In genomic region chr1:154181944-154182341, GRCh38 we compare ENCODE assay signal across 8 cellular contexts. TPM values are rescaled to one million over a fixed set of nuclear protein-coding genes. Genes with fewer than 3 reads are reported as not detected.
A peak's percentile ranks its signal among the peaks of the same experiment; 100 is the strongest.
DNase-seq lines count a peak whose midpoint lies in the region; ATAC-seq and TF ChIP-seq lines count a peak whose summit lies in the region.

No MANE protein-coding gene starts in this region.

- no peaks in the 10 kb centered on the region for H3K27me3 Mint-ChIP-seq in Calu3 (ENCODE audit: unreplicated experiment)

- peaks cover 60% of the 10 kb centered on the region for H3K4me1 Mint-ChIP-seq in Calu3 (ENCODE audit: low read depth, unreplicated experiment)

- H3K9ac ChIP-seq in OCI-LY3 (ENCODE audit: low read length), result peak overlapping the region; percentile 93

- TF ChIP-seq EP300 in ovary (IDR thresholded peaks at IDR 0.05), result no peak

- H3K4me3 Mint-ChIP-seq in Calu3 (ENCODE audit: low read depth, unreplicated experiment), result peak overlapping the region; percentile 92

- H3K4me1 ChIP-seq in OCI-LY3 (ENCODE audit: low read length), result peaks cover 35% of the 10 kb centered on the region
- peaks cover 16% of the 10 kb centered on the region for H3K4me1 ChIP-seq in ovary (ENCODE audit: insufficient read depth)

- peaks cover 7% of the 10 kb centered on the region for H3K27me3 ChIP-seq in OCI-LY3 (ENCODE audit: low read depth, low read length)
- H3K27me3 ChIP-seq in ovary, result no peaks in the 10 kb centered on the region

- H4K20me1 ChIP-seq in OCI-LY3 (ENCODE audit: insufficient read depth, low read length), result peaks cover 45% of the 10 kb centered on the region

- intact Hi-C loops in Calu3 (cut with micrococcal nuclease; ENCODE audit: unreplicated experiment), result no loop called here
- intact Hi-C loops in ovary (cut with DNase I), result no loop called here

- H3K9me3 ChIP-seq in OCI-LY3 (ENCODE audit: insufficient read depth, low read length), result no peaks in the 10 kb centered on the region
- H3K9me3 ChIP-seq in ovary, result no peaks in the 10 kb centered on the region

- peaks cover 60% of the 10 kb centered on the region for H3K79me2 ChIP-seq in OCI-LY3 (ENCODE audit: low read length)

- H3K4me2 ChIP-seq in OCI-LY3 (ENCODE audit: low read length), result peak overlapping the region; percentile 99

- H3K9me3 Mint-ChIP-seq in Calu3 (ENCODE audit: low read depth, unreplicated experiment), result no peaks in the 10 kb centered on the region

- TF ChIP-seq CTCF in Calu3 (IDR thresholded peaks at IDR 0.05; ENCODE audit: unreplicated experiment) (no peak), OCI-LY3 (IDR thresholded peaks at IDR 0.05; ENCODE audit: low read depth, low read length) (no peak), epithelial cell of esophagus (IDR thresholded peaks at IDR 0.05; ENCODE audit: insufficient read depth, low read depth, low read length, missing control alignments) (no peak), ovary (IDR thresholded peaks at IDR 0.05) (no peak)

- 0 to 2% (median 2%) methylated on average over 6 of the region's 6 CpGs for WGBS in ovary, 3 donors

- no peak for TF ChIP-seq POLR2A in ovary (IDR thresholded peaks at IDR 0.05)

- DNase-seq in Calu3 (no peak), epithelial cell of esophagus (ENCODE audit: low read depth) (no peak), ovary (no peak), AG08396 (ENCODE audit: low spot score) (no peak)
- no peak for DNase-seq in stimulated activated CD4-positive, alpha-beta T cell treated with anti-CD3 and anti-CD28 coated beads, Interleukin-12 subunit alpha, Interleukin-12 subunit beta, amount 100 ng/mL, for 4 hours

- peak overlapping the region; percentile 87 for H3K4me3 ChIP-seq in OCI-LY3 (ENCODE audit: low read length)
- peak overlapping the region; percentile 96 for H3K4me3 ChIP-seq in epithelial cell of esophagus (ENCODE audit: low read length)
- H3K4me3 ChIP-seq in ovary, result peak overlapping the region; percentile 61

- no peak overlapping the region for H2AFZ ChIP-seq in OCI-LY3 (ENCODE audit: low read depth, low read length)

- BruUV-seq in Calu3 (replicated peaks; lab: Mats Ljungman, UMichigan), result TSS peak; percentile 23

- peak overlapping the region; percentile 95 for H3K27ac ChIP-seq in OCI-LY3 (ENCODE audit: low read length)
- H3K27ac ChIP-seq in ovary, result no peak overlapping the region

- peak overlapping the region; percentile 97 for H3K27ac Mint-ChIP-seq in Calu3 (ENCODE audit: unreplicated experiment)

- H3K36me3 ChIP-seq in OCI-LY3 (replicated peaks; ENCODE audit: low read depth, low read length) (peaks cover 37% of the 10 kb centered on the region), ovary (no peaks in the 10 kb centered on the region)

- ATAC-seq in HG03045 (IDR thresholded peaks at IDR 0.05; ENCODE audit: unreplicated experiment) (no peak), GM18519 (IDR thresholded peaks at IDR 0.05; ENCODE audit: low FRiP score, unreplicated experiment) (no peak)

- CTCF ChIA-PET in Calu3 (lab: Charles Lee), result interaction anchor here (1.4 kb wide), 1 partner anchor 12 kb away, joined by 4 read pairs; no protein-coding TSS in a partner anchor

- peaks cover 55% of the 10 kb centered on the region for H3K36me3 Mint-ChIP-seq in Calu3 (ENCODE audit: insufficient read depth, unreplicated experiment)

RNA-seq across cellular contexts. Expression of gene TPM3, which starts 10.0 kb away (rescaled TPM):
- 564 and 582 TPM in 2 replicates for total RNA-seq in Calu3 (2022)
- total RNA-seq in ovary, result 100 to 1,000 TPM in 4 of 7 donors, 10 to 100 TPM in 3; 83.8 to 146 (median 120) TPM
- 100 to 1,000 TPM in 1 of 2 donors, 10 to 100 TPM in 1; 78.0 to 316 TPM for polyA plus RNA-seq in ovary

RNA-seq across cellular contexts. Expression of gene CFAP141, which starts 24.2 kb away (rescaled TPM):
- total RNA-seq in Calu3 (2022) (not detected in 2 replicates), ovary (1 to 10 TPM in 1 of 7 donors, not detected in 6; 2.4 TPM)
- polyA plus RNA-seq in ovary, result not detected

RNA-seq across cellular contexts. Expression of gene NUP210L, which starts 27.1 kb away (rescaled TPM):
- total RNA-seq in Calu3 (2022) (0.12 TPM in 1 of 2 replicates, not detected in the other), ovary (under 1 TPM in 2 of 7 donors, not detected in 5; 0.07 to 0.10 TPM)
- polyA plus RNA-seq in ovary, result not detected

RNA-seq across cellular contexts. Expression of gene UBAP2L, which starts 38.8 kb away (rescaled TPM):
- total RNA-seq in Calu3 (2022) (245 and 250 TPM in 2 replicates), ovary (100 to 1,000 TPM in 5 of 7 donors, 10 to 100 TPM in 2; 45.5 to 161 (median 133) TPM)
- 100 to 1,000 TPM in 1 of 2 donors, 10 to 100 TPM in 1; 76.4 to 172 TPM for polyA plus RNA-seq in ovary
